Comparison of ENCODE assay signal across 8 cellular contexts in the genomic region with DNA sequence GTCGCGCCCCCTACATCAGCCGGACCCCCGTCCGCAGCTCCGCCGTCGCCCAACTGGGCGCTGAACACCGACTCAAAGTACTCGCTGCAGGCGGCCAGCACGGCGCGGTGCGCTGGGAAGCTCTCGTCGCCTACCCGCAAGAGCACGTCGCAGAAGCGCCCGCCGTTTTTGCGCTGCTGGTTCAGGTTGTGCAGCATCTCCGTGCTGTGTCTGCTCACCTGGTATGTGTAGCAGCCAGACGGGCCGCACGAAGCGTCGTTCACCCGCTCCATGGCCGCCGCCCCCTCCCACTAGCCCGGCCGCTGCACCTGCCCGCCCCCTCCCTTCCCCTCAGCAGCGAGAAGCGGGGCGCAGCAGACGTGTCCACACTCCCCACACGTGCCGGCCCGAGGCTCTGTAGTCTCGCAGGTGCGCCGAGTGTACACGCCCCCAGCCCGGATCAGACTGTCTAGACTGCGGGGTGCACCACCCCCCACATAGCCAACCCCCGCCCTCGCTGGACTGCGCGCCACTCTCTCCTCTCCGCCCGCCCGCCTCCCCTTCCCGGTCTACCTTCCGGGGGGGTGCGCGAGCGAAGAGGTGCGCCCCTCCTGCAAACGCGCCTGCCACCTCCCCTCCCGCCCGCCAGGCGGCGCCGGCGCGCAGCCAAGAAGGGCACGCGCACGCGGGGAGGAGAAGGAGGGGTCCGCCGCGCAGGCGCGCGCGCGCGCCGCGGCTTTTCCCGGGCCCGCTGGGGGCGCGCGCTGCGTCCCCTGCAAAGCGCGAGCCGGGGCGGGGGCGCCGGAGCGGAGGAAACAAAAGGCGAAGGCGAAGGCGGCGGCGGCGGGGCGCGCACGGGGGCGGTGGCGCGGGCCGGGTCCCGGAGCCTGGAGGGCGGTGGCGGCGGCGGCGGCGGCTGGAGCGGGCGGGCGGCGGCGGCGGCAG. TPM values are rescaled to one million over a fixed set of nuclear protein-coding genes. Genes with fewer than 3 reads are reported as not detected.
A peak's percentile ranks its signal among the peaks of the same experiment; 100 is the strongest.
DNase-seq lines count a peak whose midpoint lies in the region; ATAC-seq and TF ChIP-seq lines count a peak whose summit lies in the region.

No MANE protein-coding gene starts in this region.

- H3K9me3 ChIP-seq in ES-I3 (ENCODE audit: control insufficient read depth, insufficient read depth, low read length) (no peaks in the 10 kb centered on the region), psoas muscle (no peaks in the 10 kb centered on the region)

- ATAC-seq in left ventricle myocardium superior (peak; percentile 74), psoas muscle (peak; percentile 74 to 83 (median 82))

- no peaks in the 10 kb centered on the region for H3K27me3 ChIP-seq in psoas muscle (ENCODE audit: insufficient read depth in 3 of 3, low read length in 2 of 3)

- POLR2A ChIA-PET in HEK293T (lab: Yijun Ruan, JAX): interaction anchor here (1.0 to 4.1 kb wide), 12 partner anchors 8 to 377 kb away, joined by 3 to 76 read pairs (median 6); a partner anchor contains a TSS

- peak; percentile 97 for DNase-seq in HEK293T (ENCODE audit: extremely low spot score)
- peak; percentile 86 for DNase-seq in NCI-H1105 treated with DMSO at 0.1 percent for 48 hours (lab: John Stamatoyannopoulos, UW)
- DNase-seq in T-helper 1 cell: peak; percentile 83 to 93 (median 89)
- peak; percentile 80 for DNase-seq in amniotic epithelial cell (ENCODE audit: low read depth)
- peak; percentile 94 for DNase-seq in left ventricle myocardium superior
- peak; percentile 89 to 92 for DNase-seq in psoas muscle

- TF ChIP-seq CTCF in psoas muscle (IDR thresholded peaks at IDR 0.05): peak; percentile 80

- peaks cover 19% of the 10 kb centered on the region; the same call in 1 of the 2 replicates for H3K4me1 ChIP-seq in ES-I3 (ENCODE audit: insufficient read depth, low read length)
- peaks cover 24% of the 10 kb centered on the region for H3K4me1 ChIP-seq in psoas muscle
- H3K4me1 ChIP-seq in urinary bladder (ENCODE audit: insufficient read depth): no peaks in the 10 kb centered on the region

- H3K36me3 ChIP-seq in ES-I3 (ENCODE audit: insufficient read depth, low read length): peaks cover 6% of the 10 kb centered on the region
- H3K36me3 ChIP-seq in psoas muscle (ENCODE audit: insufficient read depth in 1 of 2, low read depth in 1 of 2): peaks cover 0 to 25% of the 10 kb centered on the region in 2 donors
- H3K36me3 ChIP-seq in urinary bladder (ENCODE audit: insufficient read depth): no peaks in the 10 kb centered on the region

- intact Hi-C loops in left ventricle myocardium superior (cut with micrococcal nuclease): loop anchor here (10.0 kb wide), 1 partner anchor 49 kb away; a partner anchor contains a TSS
- intact Hi-C loops in psoas muscle (cut with DNase I): loop anchor here (2.0 to 10.0 kb wide), 3 partner anchors 53 to 287 kb away; a partner anchor contains a TSS

- H3K27ac ChIP-seq in psoas muscle (peak overlapping the region; percentile 74), urinary bladder (ENCODE audit: low read depth) (peak overlapping the region; percentile 77)

- 5 to 10% (median 7%) methylated on average over 74 to 120 of the region's 126 CpGs for WGBS in psoas muscle, 3 donors
- WGBS in urinary bladder: 1% methylated on average over 117 of the region's 126 CpGs

- CTCF ChIA-PET in HEK293T (lab: Yijun Ruan, JAX): interaction anchor here (1.3 kb wide), 1 partner anchor 25 kb away, joined by 3 read pairs; no protein-coding TSS in a partner anchor

- H3K9ac ChIP-seq in ES-I3 (ENCODE audit: low read depth, low read length): peak overlapping the region; percentile 58

- H3K4me3 ChIP-seq in psoas muscle (peak overlapping the region; percentile 81), urinary bladder (ENCODE audit: low read depth, low read length) (peak overlapping the region; percentile 84)

TF ChIP-seq in HEK293T, 16 proteins besides CTCF, POLR2A, EP300 and RAD21:
- TF ChIP-seq FOXK2 (IDR thresholded peaks at IDR 0.05): no peak
- TF ChIP-seq FOXM1 (IDR thresholded peaks at IDR 0.05; ENCODE audit: borderline replicate concordance): peak; percentile 83
- peak; percentile 74 for TF ChIP-seq ARNT (IDR thresholded peaks at IDR 0.05)
- TF ChIP-seq L3MBTL2 (conservative IDR thresholded peaks at IDR 0.05): 0 out of 2 replicates have a peak, but pooled peaks have one; percentile 21

RNA-seq across cellular contexts. Expression of a gene that starts 0.6 kb away (rescaled TPM):
- total RNA-seq in left ventricle myocardium superior: 11.5 TPM
- 10 to 100 TPM in 3 of 4 donors, 1 to 10 TPM in 1; 7.4 to 14.2 (median 11.3) TPM for total RNA-seq in psoas muscle
- polyA plus RNA-seq in psoas muscle: 1 to 10 TPM; 5.2 to 9.2 (median 7.3) TPM
- 17.6 TPM for total RNA-seq in urinary bladder
- 25.6 TPM for polyA plus RNA-seq in urinary bladder

RNA-seq across cellular contexts. Expression of a gene that starts 53.3 kb away (rescaled TPM):
- total RNA-seq in left ventricle myocardium superior: 15.3 TPM
- 10 to 100 TPM in 1 of 4 donors, 1 to 10 TPM in 3; 3.4 to 11.6 (median 6.3) TPM for total RNA-seq in psoas muscle
- 10 to 100 TPM in 1 of 3 donors, 1 to 10 TPM in 2; 2.0 to 10.8 (median 8.4) TPM for polyA plus RNA-seq in psoas muscle
- total RNA-seq in urinary bladder: 19.5 TPM
- 29.2 TPM for polyA plus RNA-seq in urinary bladder

RNA-seq across cellular contexts. Expression of a gene that starts 53.8 kb away (rescaled TPM):
- total RNA-seq in left ventricle myocardium superior (67.4 TPM), psoas muscle (10 to 100 TPM; 75.2 to 91.8 (median 85.6) TPM), urinary bladder (45.0 TPM)
- polyA plus RNA-seq in psoas muscle (100 to 1,000 TPM in 1 of 3 donors, 10 to 100 TPM in 2; 89.9 to 101 (median 98.2) TPM), urinary bladder (44.1 TPM)

Comparison
In these comparisons a context has a peak if more than half of its experiments do, and no peak if none do; other contexts are left out.
1. Peak in every context shown above with its lines: DNase-seq, ATAC-seq, H3K4me3 ChIP-seq and H3K27ac ChIP-seq.